Comparison of ENCODE assay signal across 13 cellular contexts in genomic region chr22:42946551-42947198, GRCh38.
DNase-seq lines count a peak whose midpoint lies in the region; ATAC-seq and TF ChIP-seq lines count a peak whose summit lies in the region.
"Had no signal": no experiment of that assay in that cellular context is flagged by ENCODE, and none has a peak within 500 bp of the region (broad histone marks: within the 10 kb centered on the region; RNA-seq: fewer than 3 reads in every experiment).

No MANE protein-coding gene starts in this region.

- peaks cover 90% of the 10 kb centered on the region for H3K79me2 ChIP-seq in osteoblast (ENCODE audit: insufficient read depth, low read length)

- H3K27me3 ChIP-seq in ectodermal cell (ENCODE audit: control insufficient read depth, insufficient read depth, low read length, poor library complexity, severe bottlenecking) (no peaks in the 10 kb centered on the region), osteoblast (ENCODE audit: insufficient read depth, low read length) (no peaks in the 10 kb centered on the region)

- 92 to 94% methylated on average over 16 of the region's 16 CpGs for WGBS in ectodermal cell, 2 experiments

- H3K9me3 Mint-ChIP-seq in CD14-positive monocyte: no peaks in the 10 kb centered on the region
- H3K9me3 Mint-ChIP-seq: IgD-negative memory B cell had no signal

- H3K36me3 Mint-ChIP-seq in CD14-positive monocyte: peaks cover 46 to 63% of the 10 kb centered on the region in 2 donors

- ATAC-seq in GM19395 (IDR thresholded peaks at IDR 0.05; ENCODE audit: unreplicated experiment): no peak

- no peaks in the 10 kb centered on the region for H3K9me3 ChIP-seq in ectodermal cell (ENCODE audit: control insufficient read depth, low read length)
- no peaks in the 10 kb centered on the region for H3K9me3 ChIP-seq in osteoblast (ENCODE audit: low read depth, low read length)

- intact Hi-C loops in CD14-positive monocyte (cut with micrococcal nuclease): no loop called here

- no peaks in the 10 kb centered on the region for H3K36me3 ChIP-seq in ectodermal cell (ENCODE audit: control insufficient read depth, insufficient read depth, low read length)
- peaks cover 3% of the 10 kb centered on the region for H3K36me3 ChIP-seq in osteoblast (ENCODE audit: insufficient read depth, low read length)

- H3K4me3 ChIP-seq in ectodermal cell (ENCODE audit: insufficient read depth, low read depth, low read length): no peak overlapping the region
- H3K4me3 ChIP-seq in osteoblast (ENCODE audit: insufficient read depth, low read length): no peak overlapping the region

- H3K4me3 Mint-ChIP-seq in CD14-positive monocyte: peak overlapping the region in 1 of 2 donors; percentile 42
- H3K4me3 Mint-ChIP-seq: activated CD8-positive, alpha-beta T cell treated with anti-CD3 and anti-CD28 coated beads, Interleukin-2, amount 10 ng/mL, durations not matched to agents 7 days and 5 days had no signal

- no peak overlapping the region for H2AFZ ChIP-seq in osteoblast (ENCODE audit: low read length)

- H3K27ac Mint-ChIP-seq in CD14-positive monocyte: peak overlapping the region; percentile 27 to 81 (median 60)
- H3K27ac Mint-ChIP-seq: activated CD8-positive, alpha-beta T cell treated with anti-CD3 and anti-CD28 coated beads, Interleukin-2, amount 10 ng/mL, durations not matched to agents 7 days and 5 days had no signal

- H3K27ac ChIP-seq in ectodermal cell (ENCODE audit: insufficient read depth, low read depth, low read length, poor library complexity, severe bottlenecking) (peak overlapping the region; percentile 85), osteoblast (ENCODE audit: low read depth, low read length) (peak overlapping the region; percentile 8)

- H4K20me1 ChIP-seq in osteoblast (ENCODE audit: insufficient read depth, low read length): peaks cover 57% of the 10 kb centered on the region

- H3K4me1 ChIP-seq in ectodermal cell (ENCODE audit: control insufficient read depth, insufficient read depth, low read length) (peaks cover 18% of the 10 kb centered on the region), osteoblast (ENCODE audit: insufficient read depth, low read length) (peaks cover 7% of the 10 kb centered on the region)

- no peak overlapping the region for H3K4me2 ChIP-seq in osteoblast (ENCODE audit: insufficient read depth, low read length)

- no peak for DNase-seq in CD14-positive monocyte (ENCODE audit: low spot score)
- DNase-seq in NCI-H524 treated with DMSO at 0.1 percent for 48 hours (lab: John Stamatoyannopoulos, UW): peak; percentile 57
- DNase-seq in osteoblast (ENCODE audit: insufficient read length, low spot score, missing footprints): no peak
- DNase-seq in NCI-H146 treated with DMSO at 0.1 percent for 48 hours (lab: John Stamatoyannopoulos, UW; ENCODE audit: unreplicated experiment): no peak
- no peak for DNase-seq in occipital lobe (lab: John Stamatoyannopoulos, UW)
- no peak for DNase-seq in Ammon's horn (ENCODE audit: low spot score)
- DNase-seq: activated CD8-positive, alpha-beta T cell treated with anti-CD3 and anti-CD28 coated beads, Interleukin-2, amount 10 ng/mL, durations not matched to agents 7 days and 5 days; amniotic stem cell; stimulated activated CD4-positive, alpha-beta T cell treated with anti-CD3 and anti-CD28 coated beads, Interleukin-15, amount 100 ng/mL, for 24 hours; stimulated activated naive CD4-positive, alpha-beta T cell treated with Interleukin-2 at 50 U/mL for 16 hours had no signal

- H3K4me1 Mint-ChIP-seq in CD14-positive monocyte: peaks cover 34% of the 10 kb centered on the region

- peaks cover 0 to 3% (median 3%) of the 10 kb centered on the region in 3 donors for H3K27me3 Mint-ChIP-seq in CD14-positive monocyte (ENCODE audit: low read depth in 3 of 3)
- H3K27me3 Mint-ChIP-seq: IgD-negative memory B cell had no signal

- TF ChIP-seq CTCF in CD14-positive monocyte (IDR thresholded peaks at IDR 0.05): no peak
- TF ChIP-seq CTCF in osteoblast (IDR thresholded peaks at IDR 0.05; ENCODE audit: extremely low read depth, low read depth, low read length): no peak
